In the genomic region with DNA sequence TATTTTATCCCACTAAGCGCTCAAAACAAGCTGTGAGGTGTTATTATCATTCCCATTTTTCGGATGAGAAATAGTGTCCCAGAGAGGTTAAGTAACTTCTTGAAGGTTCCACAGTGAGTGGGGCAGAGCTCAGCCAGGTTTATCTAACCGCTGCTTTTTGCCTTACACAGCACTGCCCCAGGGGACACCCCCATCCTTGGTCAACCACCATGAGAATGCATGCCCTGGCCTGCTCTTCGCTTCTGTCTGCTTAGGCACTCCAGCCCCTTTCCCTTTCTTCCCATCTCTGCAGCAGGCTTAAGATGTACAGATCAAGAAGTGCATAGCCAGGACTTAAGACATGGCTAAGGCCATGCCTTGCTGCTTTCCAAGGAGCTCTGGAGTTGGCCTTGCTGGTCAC, we compare ENCODE assay signal across 18 cellular contexts.
A peak's percentile ranks its signal among the peaks of the same experiment; 100 is the strongest.
DNase-seq lines count a peak whose midpoint lies in the region; ATAC-seq, FAIRE-seq and TF ChIP-seq lines count a peak whose summit lies in the region.
"Had no signal": no experiment of that assay in that cellular context is flagged by ENCODE, and none has a peak within 500 bp of the region (broad histone marks: within the 10 kb centered on the region; RNA-seq: fewer than 3 reads in every experiment).

No MANE protein-coding gene starts in this region.

- H3K27ac ChIP-seq in H1 (ENCODE audit: low read depth, low read length): no peak overlapping the region
- H3K27ac ChIP-seq: C4-2B, SJSA1 had no signal

- H2BK12ac ChIP-seq in H1 (ENCODE audit: low read depth, low read length): no peak overlapping the region

- no peaks in the 10 kb centered on the region for H3K79me2 ChIP-seq in H1 (ENCODE audit: control insufficient read depth in 1 of 2, insufficient read depth in 2 of 2, low read length in 2 of 2)

- no peak for DNase-seq in GM12892 (ENCODE audit: insufficient read length)
- DNase-seq in H1 (ENCODE audit: low read depth in 1 of 2, low spot score in 2 of 2): no peak
- peak; percentile 30 for DNase-seq in posterior vena cava (ENCODE audit: low spot score)
- no peak for DNase-seq in occipital lobe (lab: John Stamatoyannopoulos, UW)
- DNase-seq in activated T-cell treated with anti-CD3 and anti-CD28 coated beads, Interleukin-2, amount 50 U/mL, for 24 hours: no peak
- DNase-seq in T-helper 17 cell: no peak
- DNase-seq: Calu3; CD8-positive, alpha-beta memory T cell; DMS153; NCI-H1436 treated with DMSO at 0.1 percent for 48 hours; NCI-H2029 treated with DMSO at 0.1 percent for 48 hours; NCI-H526 had no signal

- H3K27me3 ChIP-seq in H1 (replicated peaks in 1 of 4; ENCODE audit: control insufficient read depth in 3 of 4, extremely low read depth in 1 of 4, insufficient read depth in 3 of 4, low read length in 3 of 4): no peaks in the 10 kb centered on the region
- H3K27me3 ChIP-seq: SJSA1 had no signal

- H2AK5ac ChIP-seq in H1 (ENCODE audit: low read depth, low read length): no peak overlapping the region

- TF ChIP-seq POLR2A in GM12892 (IDR thresholded peaks at IDR 0.05; ENCODE audit: low read depth, low read length) (no peak), H1 (IDR thresholded peaks at IDR 0.05; ENCODE audit: control extremely low read depth in 1 of 2, low read depth in 2 of 2, low read length in 2 of 2) (no peak)

- no peak overlapping the region for H4K5ac ChIP-seq in H1 (ENCODE audit: insufficient read length, low read depth, low read length)

- no peaks in the 10 kb centered on the region for H3K79me1 ChIP-seq in H1 (ENCODE audit: low read depth, low read length)

- ATAC-seq in HG03442 (IDR thresholded peaks at IDR 0.05; ENCODE audit: unreplicated experiment): peak; percentile 46
- ATAC-seq in T-helper 17 cell: no peak
- ATAC-seq: GM23338, K562, Right ventricle myocardium inferior had no signal

- 0 out of 2 replicates have a peak overlapping the region, but pooled peaks have one; percentile 6 for H2BK20ac ChIP-seq in H1 (ENCODE audit: low read length)

- CTCF ChIA-PET in H1 (lab: Charles Lee; ENCODE audit: partially characterized antibody): interaction anchor here (0.9 to 10.3 kb wide), 15 partner anchors 10 to 175 kb away, joined by 3 to 63 read pairs (median 4); a partner anchor contains a TSS

- H2BK15ac ChIP-seq in H1 (ENCODE audit: low read length): no peak overlapping the region

- H3K18ac ChIP-seq in H1 (ENCODE audit: extremely low read depth, low read length): 0 out of 2 replicates have a peak overlapping the region, but pooled peaks have one; percentile 14

- H3K4me2 ChIP-seq in H1 (ENCODE audit: insufficient read depth in 1 of 2, low read depth in 2 of 2, low read length in 2 of 2): no peak overlapping the region
- H3K4me2 ChIP-seq: GM23338 had no signal

- POLR2A ChIA-PET in H1 (lab: Charles Lee; ENCODE audit: partially characterized antibody): no interaction called here

- no peaks in the 10 kb centered on the region for H3K23me2 ChIP-seq in H1 (ENCODE audit: low read depth, low read length)

- H2BK120ac ChIP-seq in H1 (replicated peaks; ENCODE audit: low read depth, low read length): no peak overlapping the region

- TF ChIP-seq RAD21 in H1 (IDR thresholded peaks at IDR 0.05 in 1 of 2, conservative IDR thresholded peaks at IDR 0.05 in 1 of 2; ENCODE audit: low read depth in 2 of 2, low read length in 2 of 2): no peak

- no peak overlapping the region for H4K91ac ChIP-seq in H1 (replicated peaks; ENCODE audit: insufficient read length, low read length)

- no peak overlapping the region for H3K4ac ChIP-seq in H1 (replicated peaks; ENCODE audit: insufficient read length, low read depth, low read length)

- no peak for TF ChIP-seq EP300 in H1 (IDR thresholded peaks at IDR 0.05; ENCODE audit: borderline replicate concordance in 1 of 2, low read depth in 2 of 2, low read length in 2 of 2)

- no peak overlapping the region for H3K14ac ChIP-seq in H1 (ENCODE audit: insufficient read length)

- no peak overlapping the region for H4K8ac ChIP-seq in H1 (ENCODE audit: extremely low read depth, insufficient read depth, low read length)

- no peak overlapping the region for H3K4me3 ChIP-seq in H1 (ENCODE audit: extremely low read depth in 1 of 4, insufficient read depth in 2 of 4, low read depth in 3 of 4, low read length in 4 of 4)
- H3K4me3 ChIP-seq: GM23338, K562, SJSA1 had no signal

- H3K23ac ChIP-seq in H1 (ENCODE audit: insufficient read length): no peak overlapping the region

- intact Hi-C loops in posterior vena cava (cut with DNase I): no loop called here

- no peak overlapping the region for H3K9ac ChIP-seq in H1 (replicated peaks in 1 of 4; ENCODE audit: extremely low read depth in 1 of 4, low read depth in 3 of 4, low read length in 3 of 4)

- no peak overlapping the region for H2AFZ ChIP-seq in H1 (ENCODE audit: low read length)
- H2AFZ ChIP-seq: GM23338 had no signal

- no peak for TF ChIP-seq CTCF in H1 (IDR thresholded peaks at IDR 0.05; ENCODE audit: control extremely low read depth in 1 of 3, insufficient read depth in 1 of 3, low read depth in 1 of 3, low read length in 3 of 3)

- no peak overlapping the region for H3K27ac Mint-ChIP-seq in activated T-cell treated with anti-CD3 and anti-CD28 coated beads, Interleukin-2, amount 50 U/mL, for 24 hours
- no peak overlapping the region for H3K27ac Mint-ChIP-seq in T-helper 17 cell
- H3K27ac Mint-ChIP-seq: CD8-positive, alpha-beta memory T cell; GM23338 had no signal

- H4K20me1 ChIP-seq in H1 (replicated peaks in 1 of 2; ENCODE audit: control insufficient read depth in 1 of 2, insufficient read depth in 2 of 2, low read length in 2 of 2): no peaks in the 10 kb centered on the region

- H3K9me3 Mint-ChIP-seq in activated T-cell treated with anti-CD3 and anti-CD28 coated beads, Interleukin-2, amount 50 U/mL, for 24 hours: no peaks in the 10 kb centered on the region
- H3K9me3 Mint-ChIP-seq: CD8-positive, alpha-beta memory T cell; GM23338 had no signal

- H3K56ac ChIP-seq in H1 (replicated peaks; ENCODE audit: insufficient read length, low read depth, low read length): no peak overlapping the region

- no peaks in the 10 kb centered on the region for H3K36me3 ChIP-seq in H1 (ENCODE audit: control insufficient read depth in 2 of 4, insufficient read depth in 4 of 4, low read length in 3 of 4)

- no peaks in the 10 kb centered on the region for H3K27me3 Mint-ChIP-seq in activated T-cell treated with anti-CD3 and anti-CD28 coated beads, Interleukin-2, amount 50 U/mL, for 24 hours
- H3K27me3 Mint-ChIP-seq in T-helper 17 cell: peaks cover 24% of the 10 kb centered on the region

- no peak overlapping the region for H2BK5ac ChIP-seq in H1 (ENCODE audit: low read depth, low read length)

- no peaks in the 10 kb centered on the region for H3K36me3 Mint-ChIP-seq in activated T-cell treated with anti-CD3 and anti-CD28 coated beads, Interleukin-2, amount 50 U/mL, for 24 hours (ENCODE audit: low read depth)
- no peaks in the 10 kb centered on the region for H3K36me3 Mint-ChIP-seq in T-helper 17 cell (ENCODE audit: low read depth)

- peak; percentile 53 for FAIRE-seq in GM12892 (lab: Jason Lieb, UNC)
- FAIRE-seq in H1 (lab: Jason Lieb, UNC): no peak
- FAIRE-seq: K562 had no signal

- no peaks in the 10 kb centered on the region; a peak in 1 of 7 replicates for H3K4me1 ChIP-seq in H1 (replicated peaks in 1 of 4; ENCODE audit: control insufficient read depth in 3 of 4, insufficient read depth in 4 of 4, low read length in 3 of 4)

- no peaks in the 10 kb centered on the region for H3K9me3 ChIP-seq in H1 (ENCODE audit: insufficient read depth in 2 of 2, low read depth in 1 of 2, low read length in 1 of 2)
- H3K9me3 ChIP-seq in T-helper 17 cell (ENCODE audit: control insufficient read depth, low read length, poor library complexity, severe bottlenecking): no peaks in the 10 kb centered on the region
- H3K9me3 ChIP-seq: SJSA1 had no signal

- H3K4me3 Mint-ChIP-seq in activated T-cell treated with anti-CD3 and anti-CD28 coated beads, Interleukin-2, amount 50 U/mL, for 24 hours: no peak overlapping the region
- H3K4me3 Mint-ChIP-seq in T-helper 17 cell: no peak overlapping the region
- H3K4me3 Mint-ChIP-seq: CD8-positive, alpha-beta memory T cell; GM23338 had no signal

- WGBS in H1 (ENCODE audit: extremely low coverage in 1 of 2, insufficient coverage in 1 of 2, insufficient read length in 1 of 2, insufficient replicate concordance in 2 of 2, low coverage in 1 of 2, low lambda C conversion rate in 2 of 2, missing lambda C conversion rate in 1 of 2), 2 experiments: 86% methylated on average over 4 of the region's 4 CpGs; no CpG with 5 or more reads in 1 of the 2 experiments

- no peaks in the 10 kb centered on the region for H3K4me1 Mint-ChIP-seq in activated T-cell treated with anti-CD3 and anti-CD28 coated beads, Interleukin-2, amount 50 U/mL, for 24 hours (ENCODE audit: low read depth)
- H3K4me1 Mint-ChIP-seq in T-helper 17 cell: peaks cover 9% of the 10 kb centered on the region
- H3K4me1 Mint-ChIP-seq: CD8-positive, alpha-beta memory T cell; GM23338 had no signal

TF ChIP-seq in H1, 55 proteins besides CTCF, POLR2A, EP300 and RAD21 (continues in another document):
- TF ChIP-seq SIN3A (conservative IDR thresholded peaks at IDR 0.05 in 1 of 2, IDR thresholded peaks at IDR 0.05 in 1 of 2; ENCODE audit: low read depth in 1 of 2, low read length in 2 of 2) (no peak), FOSL1 (IDR thresholded peaks at IDR 0.05; ENCODE audit: insufficient read depth, low read depth, low read length) (no peak), CBX8 (IDR thresholded peaks at IDR 0.05; ENCODE audit: borderline replicate concordance, low read depth, low read length) (no peak), JUN (IDR thresholded peaks at IDR 0.05; ENCODE audit: low read depth, low read length) (no peak), CHD2 (IDR thresholded peaks at IDR 0.05; ENCODE audit: low read length) (no peak), SP4 (IDR thresholded peaks at IDR 0.05; ENCODE audit: low read length) (no peak), RBBP5 (IDR thresholded peaks at IDR 0.05; ENCODE audit: borderline replicate concordance, low read depth, low read length) (no peak), CHD1 (IDR thresholded peaks at IDR 0.05; ENCODE audit: low read depth, low read length) (no peak), SP1 (IDR thresholded peaks at IDR 0.05; ENCODE audit: low read depth, low read length) (no peak), SRF (IDR thresholded peaks at IDR 0.05; ENCODE audit: low read depth, low read length) (no peak), ASH2L (IDR thresholded peaks at IDR 0.05; ENCODE audit: low read length) (no peak), TCF12 (IDR thresholded peaks at IDR 0.05; ENCODE audit: low read depth, low read length) (no peak)
- TF ChIP-seq, protein P1, sequence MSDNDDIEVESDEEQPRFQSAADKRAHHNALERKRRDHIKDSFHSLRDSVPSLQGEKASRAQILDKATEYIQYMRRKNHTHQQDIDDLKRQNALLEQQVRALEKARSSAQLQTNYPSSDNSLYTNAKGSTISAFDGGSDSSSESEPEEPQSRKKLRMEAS (IDR thresholded peaks at IDR 0.05): no peak
